10 cellular contexts compared by ENCODE assay signal in genomic region chr11:33753304-33753703, GRCh38. TPM values are rescaled to one million over a fixed set of nuclear protein-coding genes. Genes with fewer than 3 reads are reported as not detected.
DNase-seq lines count a peak whose midpoint lies in the region; ATAC-seq and TF ChIP-seq lines count a peak whose summit lies in the region.
"Had no signal": no experiment of that assay in that cellular context is flagged by ENCODE, and none has a peak within 500 bp of the region (broad histone marks: within the 10 kb centered on the region; RNA-seq: fewer than 3 reads in every experiment).

No MANE protein-coding gene starts in this region.

- no peak overlapping the region for H3K4me3 Mint-ChIP-seq in effector memory CD8-positive, alpha-beta T cell
- H3K4me3 Mint-ChIP-seq: dendritic cell treated with granulocyte-macrophage colony-stimulating factor and Interleukin-4, amounts not matched to agents 40 ng/mL and 50 ng/mL, for 4 days; neural crest cell had no signal

- peaks cover 20% of the 10 kb centered on the region for H3K36me3 ChIP-seq in OCI-LY7 (ENCODE audit: insufficient read depth, low read length)
- peaks cover 21% of the 10 kb centered on the region for H3K36me3 ChIP-seq in osteoblast (ENCODE audit: insufficient read depth, low read length)

- H3K27ac Mint-ChIP-seq in effector memory CD8-positive, alpha-beta T cell: peak overlapping the region in 1 of 2 donors; percentile 55
- H3K27ac Mint-ChIP-seq: dendritic cell treated with granulocyte-macrophage colony-stimulating factor and Interleukin-4, amounts not matched to agents 40 ng/mL and 50 ng/mL, for 4 days had no signal

- H2AFZ ChIP-seq in OCI-LY7 (ENCODE audit: low read length) (no peak overlapping the region), osteoblast (ENCODE audit: low read length) (no peak overlapping the region)

- no TSS peak for BruUV-seq in OCI-LY7 (replicated peaks; lab: Mats Ljungman, UMichigan)

- intact Hi-C loops in OCI-LY7 (cut with micrococcal nuclease; ENCODE audit: unreplicated experiment): no loop called here

- H3K27ac ChIP-seq in OCI-LY7 (ENCODE audit: low read depth, low read length, poor library complexity, severe bottlenecking) (no peak overlapping the region), osteoblast (ENCODE audit: low read depth, low read length) (peak overlapping the region; percentile 34)

- H3K9me3 ChIP-seq in OCI-LY7 (ENCODE audit: low read length): no peaks in the 10 kb centered on the region
- H3K9me3 ChIP-seq in osteoblast (ENCODE audit: low read depth, low read length): no peaks in the 10 kb centered on the region

- 0 out of 2 replicates have a peak overlapping the region, but pooled peaks have one; percentile 2 for H3K4me2 ChIP-seq in OCI-LY7 (ENCODE audit: low read length)
- peak overlapping the region; percentile 47 for H3K4me2 ChIP-seq in osteoblast (ENCODE audit: insufficient read depth, low read length)

- no peaks in the 10 kb centered on the region for H3K9me3 Mint-ChIP-seq in effector memory CD8-positive, alpha-beta T cell
- H3K9me3 Mint-ChIP-seq: dendritic cell treated with granulocyte-macrophage colony-stimulating factor and Interleukin-4, amounts not matched to agents 40 ng/mL and 50 ng/mL, for 4 days; neural crest cell had no signal

- DNase-seq in OCI-LY7 (ENCODE audit: low spot score) (no peak), osteoblast (ENCODE audit: insufficient read length, low spot score, missing footprints) (no peak), GM03348 (ENCODE audit: low spot score) (no peak)
- DNase-seq in activated effector memory CD4-positive, alpha-beta T cell treated with Interleukin-2 at 50 U/mL for 16 hours: no peak
- DNase-seq in activated CD4-positive, alpha-beta T cell treated with anti-CD3 and anti-CD28 coated beads for 1 hour: no peak
- DNase-seq in effector memory CD8-positive, alpha-beta T cell: no peak

- H3K27me3 Mint-ChIP-seq in effector memory CD8-positive, alpha-beta T cell: no peaks in the 10 kb centered on the region
- H3K27me3 Mint-ChIP-seq: dendritic cell treated with granulocyte-macrophage colony-stimulating factor and Interleukin-4, amounts not matched to agents 40 ng/mL and 50 ng/mL, for 4 days had no signal

- H4K20me1 ChIP-seq in OCI-LY7 (ENCODE audit: insufficient read depth, low read length): no peaks in the 10 kb centered on the region
- peaks cover 4% of the 10 kb centered on the region for H4K20me1 ChIP-seq in osteoblast (ENCODE audit: insufficient read depth, low read length)

- H3K4me1 ChIP-seq in OCI-LY7 (ENCODE audit: insufficient read depth, low read length, poor library complexity, severe bottlenecking): peaks cover 8% of the 10 kb centered on the region
- H3K4me1 ChIP-seq in osteoblast (ENCODE audit: insufficient read depth, low read length): peaks cover 15% of the 10 kb centered on the region

- H3K79me2 ChIP-seq in OCI-LY7 (ENCODE audit: insufficient read depth, low read depth, low read length) (no peaks in the 10 kb centered on the region), osteoblast (ENCODE audit: insufficient read depth, low read length) (no peaks in the 10 kb centered on the region)

- POLR2A ChIA-PET in OCI-LY7 (lab: Charles Lee): interaction anchor here (0.9 kb wide), 1 partner anchor 33 kb away, joined by 6 read pairs; no protein-coding TSS in a partner anchor

- peaks cover 83% of the 10 kb centered on the region for H3K36me3 Mint-ChIP-seq in effector memory CD8-positive, alpha-beta T cell (ENCODE audit: insufficient read depth)

- no peak overlapping the region for H3K4me3 ChIP-seq in OCI-LY7 (ENCODE audit: low read depth, low read length, poor library complexity, severe bottlenecking)
- H3K4me3 ChIP-seq in osteoblast (ENCODE audit: insufficient read depth, low read length): no peak overlapping the region

- no peaks in the 10 kb centered on the region for H3K27me3 ChIP-seq in osteoblast (ENCODE audit: insufficient read depth, low read length)

- no peak for TF ChIP-seq CTCF in OCI-LY7 (conservative IDR thresholded peaks at IDR 0.05; ENCODE audit: low read length)
- TF ChIP-seq CTCF in osteoblast (IDR thresholded peaks at IDR 0.05; ENCODE audit: extremely low read depth, low read depth, low read length): no peak

- CTCF ChIA-PET in OCI-LY7 (lab: Charles Lee; ENCODE audit: unreplicated experiment): no interaction called here

- no peaks in the 10 kb centered on the region for H3K4me1 Mint-ChIP-seq in effector memory CD8-positive, alpha-beta T cell (ENCODE audit: low read depth in 2 of 2)
- H3K4me1 Mint-ChIP-seq: neural crest cell had no signal

- ATAC-seq in GM18909 (IDR thresholded peaks at IDR 0.05; ENCODE audit: poor library complexity, unreplicated experiment) (peak; percentile 96), HG02642 (IDR thresholded peaks at IDR 0.05; ENCODE audit: poor library complexity, unreplicated experiment) (peak; percentile 99)
- ATAC-seq in effector memory CD8-positive, alpha-beta T cell (replicated peaks): no peak

- H3K9me2 ChIP-seq in OCI-LY7 (ENCODE audit: insufficient read depth, low read length): no peaks in the 10 kb centered on the region

RNA-seq across cellular contexts. Expression of gene CD59, which starts 17.1 kb away (rescaled TPM):
- total RNA-seq in OCI-LY7 (2014; rRNA removed; shearing (Covaris generic)): 12.7 and 20.2 TPM in 2 replicates
- total RNA-seq in OCI-LY7 (2022) (35.5 and 40.4 TPM in 2 replicates), osteoblast (345 and 377 TPM in 2 replicates)

RNA-seq across cellular contexts. Expression of gene FBXO3, which starts 21.0 kb away (rescaled TPM):
- total RNA-seq in OCI-LY7 (2014; rRNA removed; shearing (Covaris generic)): 11.6 and 12.1 TPM in 2 replicates
- total RNA-seq in OCI-LY7 (2022): 19.2 and 21.3 TPM in 2 replicates
- total RNA-seq in osteoblast: 35.8 and 38.3 TPM in 2 replicates

RNA-seq across cellular contexts. Expression of gene C11orf91, which starts 52.7 kb away (rescaled TPM):
- total RNA-seq in OCI-LY7 (2014; rRNA removed; shearing (Covaris generic)): not detected in 2 replicates
- total RNA-seq in OCI-LY7 (2022) (not detected in 2 replicates), osteoblast (not detected in 2 replicates)
